8 cellular contexts compared by ENCODE assay signal in the genomic region with DNA sequence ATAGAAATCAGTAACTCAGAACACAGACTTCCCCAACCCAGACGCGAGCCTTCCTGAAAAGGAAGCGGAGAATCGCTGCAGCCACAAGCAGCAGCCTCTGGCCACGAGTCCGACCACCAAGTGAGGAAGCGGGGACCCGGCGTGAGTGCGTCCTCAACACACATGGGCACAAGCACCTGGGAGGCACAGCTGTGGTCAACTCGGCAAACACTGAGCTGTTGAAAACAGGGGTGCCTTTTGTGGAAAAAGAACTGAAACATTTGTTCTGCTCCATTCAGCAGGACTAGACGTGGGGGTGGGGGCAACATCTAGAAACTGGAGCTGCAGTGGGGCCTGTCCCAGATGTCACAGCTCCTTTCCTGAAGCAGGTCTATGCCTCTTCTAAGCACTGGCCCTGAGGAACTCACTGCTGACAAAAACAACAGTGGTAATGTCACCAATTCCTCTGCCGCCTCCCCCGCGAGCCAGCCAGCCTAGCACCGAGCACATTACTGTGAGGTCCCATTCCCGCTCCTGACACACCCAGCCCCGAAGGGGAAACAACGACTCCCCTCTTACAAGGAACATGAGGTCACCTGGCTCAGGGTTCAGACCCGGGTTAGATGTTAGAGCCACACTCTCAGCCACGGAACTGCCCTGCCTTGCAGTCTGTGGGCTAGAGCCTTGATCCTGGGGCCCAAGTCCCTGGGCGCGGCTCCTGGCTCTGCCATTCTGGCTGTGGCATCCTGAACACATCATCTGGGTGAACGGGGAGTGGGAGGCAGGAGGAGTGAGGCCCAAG. TPM values are rescaled to one million over a fixed set of nuclear protein-coding genes. Genes with fewer than 3 reads are reported as not detected.
DNase-seq lines count a peak whose midpoint lies in the region; ATAC-seq and TF ChIP-seq lines count a peak whose summit lies in the region.

No MANE protein-coding gene starts in this region.

- WGBS in lower leg skin, 2 donors = 72 to 79% methylated on average over 23 to 24 of the region's 24 CpGs

- peak overlapping the region in 11 of 21 experiments; percentile 9 to 96 (median 53) for H3K27ac ChIP-seq in skin epidermis

- intact Hi-C loops in lower leg skin (cut with DNase I; ENCODE audit: low total_unique reads) = no loop called here

- H3K4me3 ChIP-seq in skin epidermis (no peak overlapping the region), lower leg skin (ENCODE audit: low read depth, poor library complexity, severe bottlenecking) (no peak overlapping the region)

- ATAC-seq in GM18517 (IDR thresholded peaks at IDR 0.05; ENCODE audit: unreplicated experiment) (peak; percentile 57), HG03064 (IDR thresholded peaks at IDR 0.05; ENCODE audit: low read depth, unreplicated experiment) (peak; percentile 52)

- no peak for TF ChIP-seq CTCF in lower leg skin (IDR thresholded peaks at IDR 0.05)

- TF ChIP-seq POLR2A in lower leg skin (IDR thresholded peaks at IDR 0.05) = no peak

- DNase-seq in activated CD8-positive, alpha-beta memory T cell treated with anti-CD3 and anti-CD28 coated beads, Interleukin-2, amount 50 U/mL, for 48 hours = peak; percentile 75
- no peak for DNase-seq in lower leg skin (ENCODE audit: low spot score in 2 of 2)
- DNase-seq in EL = no peak
- no peak for DNase-seq in NCI-H82 treated with DMSO at 0.1 percent for 48 hours (lab: John Stamatoyannopoulos, UW; ENCODE audit: unreplicated experiment)
- no peak for DNase-seq in NCI-H446 (lab: John Stamatoyannopoulos, UW)

RNA-seq across cellular contexts. Expression of a gene that starts 28.9 kb away (rescaled TPM):
- total RNA-seq in lower leg skin = 1 to 10 TPM in 3 of 4 donors, under 1 TPM in 1; 0.84 to 4.5 (median 1.9) TPM

RNA-seq across cellular contexts. Expression of a gene that starts 36.3 kb away (rescaled TPM):
- 10 to 100 TPM; 17.3 to 29.2 (median 21.1) TPM for total RNA-seq in lower leg skin
